16 cellular contexts compared by ENCODE assay signal in genomic region chr12:41045509-41045908, GRCh38.
A peak's percentile ranks its signal among the peaks of the same experiment; 100 is the strongest.
DNase-seq lines count a peak whose midpoint lies in the region; ATAC-seq and TF ChIP-seq lines count a peak whose summit lies in the region.
"Had no signal": no experiment of that assay in that cellular context is flagged by ENCODE, and none has a peak within 500 bp of the region (broad histone marks: within the 10 kb centered on the region; RNA-seq: fewer than 3 reads in every experiment).

No MANE protein-coding gene starts in this region.

- H3K27me3 ChIP-seq in Karpas-422 (ENCODE audit: low read length), result no peaks in the 10 kb centered on the region
- H3K27me3 ChIP-seq in sigmoid colon, result no peaks in the 10 kb centered on the region
- H3K27me3 ChIP-seq: BLaER1 had no signal

- H3K4me3 ChIP-seq in Karpas-422 (ENCODE audit: low read length) (no peak overlapping the region), sigmoid colon (no peak overlapping the region)
- H3K4me3 ChIP-seq: BLaER1, GM12878 had no signal

- intact Hi-C loops in sigmoid colon (cut with DNase I), result no loop called here

- no peak overlapping the region for H3K9ac ChIP-seq in Karpas-422 (ENCODE audit: low read length)
- H3K9ac ChIP-seq: BLaER1 had no signal

- H3K9me2 ChIP-seq in Karpas-422 (replicated peaks; ENCODE audit: insufficient read depth, low read length), result no peaks in the 10 kb centered on the region

- no peaks in the 10 kb centered on the region for H4K20me1 ChIP-seq in Karpas-422 (ENCODE audit: insufficient read depth, low read depth, low read length)
- H4K20me1 ChIP-seq: BLaER1 had no signal

- H3K4me2 ChIP-seq in Karpas-422 (ENCODE audit: low read depth, low read length, poor library complexity, severe bottlenecking), result no peak overlapping the region
- H3K4me2 ChIP-seq: BLaER1 had no signal

- no peaks in the 10 kb centered on the region for H3K4me1 ChIP-seq in Karpas-422 (ENCODE audit: low read length)
- peaks cover 0 to 25% (median 15%) of the 10 kb centered on the region in 4 donors for H3K4me1 ChIP-seq in sigmoid colon
- H3K4me1 ChIP-seq: BLaER1 had no signal

- H2AFZ ChIP-seq in Karpas-422 (ENCODE audit: low read length), result 0 out of 2 replicates have a peak overlapping the region, but pooled peaks have one; percentile 14

- TF ChIP-seq CTCF in sigmoid colon (IDR thresholded peaks at IDR 0.05), result no peak

- no peaks in the 10 kb centered on the region for H3K9me3 ChIP-seq in Karpas-422 (ENCODE audit: low read length)
- no peaks in the 10 kb centered on the region for H3K9me3 ChIP-seq in sigmoid colon
- H3K9me3 ChIP-seq: BLaER1 had no signal

- 74 to 83% methylated on average over 1 of the region's 1 CpG for WGBS in sigmoid colon, 2 donors

- ATAC-seq in GM18858 (IDR thresholded peaks at IDR 0.05; ENCODE audit: unreplicated experiment), result no peak
- ATAC-seq: GM12878, HepG2 had no signal

- H3K79me2 ChIP-seq in Karpas-422 (ENCODE audit: low read length), result no peaks in the 10 kb centered on the region

- TF ChIP-seq POLR2A in sigmoid colon (IDR thresholded peaks at IDR 0.05), result no peak

- H3K36me3 ChIP-seq in Karpas-422 (ENCODE audit: insufficient read depth, low read length) (no peaks in the 10 kb centered on the region), sigmoid colon (no peaks in the 10 kb centered on the region)
- H3K36me3 ChIP-seq: BLaER1 had no signal

- H3K27ac ChIP-seq in Karpas-422 (ENCODE audit: low read length), result no peak overlapping the region
- H3K27ac ChIP-seq in sigmoid colon, result peak overlapping the region; percentile 9 to 67 (median 59)
- H3K27ac ChIP-seq: BLaER1 had no signal

- DNase-seq in DMS114 treated with DMSO at 0.1 percent for 48 hours (lab: John Stamatoyannopoulos, UW; ENCODE audit: unreplicated experiment) (peak; percentile 37), Karpas-422 (no peak), left kidney (ENCODE audit: low read depth, low spot score) (peak; percentile 53), sigmoid colon (no peak), foreskin melanocyte (no peak), hippocampal formation (lab: John Stamatoyannopoulos, UW) (no peak), NCI-H187 (lab: John Stamatoyannopoulos, UW) (no peak)
- DNase-seq: 8988T; CD4-positive, alpha-beta memory T cell; DND-41; EL; H9 had no signal

- no peak for TF ChIP-seq EP300 in sigmoid colon (IDR thresholded peaks at IDR 0.05)

Comparison
In these comparisons a context has a peak if more than half of its experiments do, and no peak if none do; other contexts are left out.
1. DNase-seq: peak in DMS114 treated with DMSO at 0.1 percent for 48 hours (single experiment) and left kidney (single experiment); none in Karpas-422 (single experiment), sigmoid colon (single experiment), foreskin melanocyte (single experiment), hippocampal formation (0 of 2) and NCI-H187 (0 of 2).